In the genomic region with DNA sequence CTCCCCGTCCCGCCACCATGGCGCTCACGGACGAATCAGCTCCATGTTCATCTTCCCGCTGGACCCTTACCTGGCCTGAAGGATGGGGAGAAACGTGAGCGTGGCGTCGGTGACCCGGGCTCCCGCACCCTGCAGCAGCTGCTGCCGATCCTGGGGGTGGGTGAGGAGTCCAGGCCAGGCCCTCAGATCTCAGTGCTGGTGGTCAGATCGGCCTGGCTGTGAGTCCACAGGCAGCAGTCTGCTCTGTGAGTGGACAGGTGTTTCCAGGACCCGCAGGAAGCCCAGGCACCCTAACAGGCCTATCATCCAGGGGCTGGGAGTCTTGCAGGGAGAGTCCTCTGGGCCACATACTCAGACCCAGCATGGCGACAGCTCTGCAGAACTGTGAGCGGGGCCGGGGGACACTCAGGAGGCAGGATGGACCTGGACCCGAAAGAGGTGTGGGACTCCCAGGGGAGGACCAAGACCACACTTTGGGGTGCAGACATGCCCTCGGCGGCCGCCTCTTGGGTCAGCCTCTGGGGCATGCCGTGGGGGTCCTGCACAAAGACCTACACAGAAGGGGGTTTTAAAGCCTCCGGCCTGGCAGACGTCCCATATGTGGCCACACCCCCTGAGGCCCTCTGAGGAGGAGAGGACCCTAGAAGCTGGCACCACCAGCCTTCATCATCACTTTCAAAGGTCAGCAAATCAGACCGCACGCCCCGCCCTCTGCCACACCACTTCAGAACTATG, we compare ENCODE assay signal across 20 cellular contexts. TPM values are rescaled to one million over a fixed set of nuclear protein-coding genes. Genes with fewer than 3 reads are reported as not detected.
A peak's percentile ranks its signal among the peaks of the same experiment; 100 is the strongest.
DNase-seq lines count a peak whose midpoint lies in the region; ATAC-seq, FAIRE-seq and TF ChIP-seq lines count a peak whose summit lies in the region.
"Had no signal": no experiment of that assay in that cellular context is flagged by ENCODE, and none has a peak within 500 bp of the region (broad histone marks: within the 10 kb centered on the region; RNA-seq: fewer than 3 reads in every experiment).

No MANE protein-coding gene starts in this region.

- peaks cover 11% of the 10 kb centered on the region for H3K4me1 Mint-ChIP-seq in WTC11
- no peaks in the 10 kb centered on the region for H3K4me1 Mint-ChIP-seq in stimulated activated naive CD8-positive, alpha-beta T cell treated with anti-CD3 and anti-CD28 coated beads, Interleukin-15, amount 100 ng/mL, for 72 hours
- no peaks in the 10 kb centered on the region for H3K4me1 Mint-ChIP-seq in stimulated activated naive B cell treated with anti-CD40 and anti-IgM and Interleukin-4, amounts not matched to agents 10 μg/mL and 1 μg/mL and 100 μg/mL, for 72 hours
- H3K4me1 Mint-ChIP-seq: CD4-positive, alpha-beta memory T cell had no signal

- H3K9ac ChIP-seq in HepG2 (ENCODE audit: insufficient read depth, low read depth, low read length): no peak overlapping the region

- H3K79me2 ChIP-seq in HepG2 (ENCODE audit: insufficient read depth, low read length) (no peaks in the 10 kb centered on the region), osteoblast (ENCODE audit: insufficient read depth, low read length) (no peaks in the 10 kb centered on the region)

- TF ChIP-seq EP300 in HepG2 (IDR thresholded peaks at IDR 0.05; ENCODE audit: low read depth in 2 of 2, low read length in 2 of 2) (no peak), HepG2 (CRISPR knock-in tag; IDR thresholded peaks at IDR 0.05; ENCODE audit: borderline replicate concordance) (no peak)

- CTCF ChIA-PET in HepG2 (lab: Yijun Ruan, JAX; ENCODE audit: low intra/inter-chr PET ratio, low total read pairs) (no interaction called here), WTC11 (lab: Charles Lee) (interaction anchor here (0.6 to 2.5 kb wide), 4 partner anchors 51 to 135 kb away, joined by 3 to 9 read pairs (median 6); no protein-coding TSS in a partner anchor)

- no peak for FAIRE-seq in HepG2 (lab: Jason Lieb, UNC)
- FAIRE-seq: H1 had no signal

- ATAC-seq in right lobe of liver (no peak), HepG2 (no peak; the same call in 2 of the 3 replicates), WTC11 (peak; percentile 34; the same call in 1 of the 2 replicates)
- ATAC-seq in stimulated activated naive CD8-positive, alpha-beta T cell treated with anti-CD3 and anti-CD28 coated beads, Interleukin-15, amount 100 ng/mL, for 72 hours: no peak
- ATAC-seq in stimulated activated naive CD8-positive, alpha-beta T cell treated with anti-CD3 and anti-CD28 coated beads, Interleukin-15, Interleukin-2, amounts not matched to agents 100 U/mL and 50 U/mL, for 24 hours: no peak
- no peak for ATAC-seq in stimulated activated naive B cell treated with anti-CD40 and anti-IgM and Interleukin-4, amounts not matched to agents 10 μg/mL and 1 μg/mL and 100 μg/mL, for 72 hours (replicated peaks)

- no peak overlapping the region for H3K4me2 ChIP-seq in HepG2 (ENCODE audit: low read depth, low read length)
- no peak overlapping the region for H3K4me2 ChIP-seq in osteoblast (ENCODE audit: insufficient read depth, low read length)

- peaks cover 5% of the 10 kb centered on the region; the same call in 1 of the 2 replicates for H3K9me3 Mint-ChIP-seq in WTC11
- no peaks in the 10 kb centered on the region for H3K9me3 Mint-ChIP-seq in stimulated activated naive CD8-positive, alpha-beta T cell treated with anti-CD3 and anti-CD28 coated beads, Interleukin-15, amount 100 ng/mL, for 72 hours
- no peaks in the 10 kb centered on the region for H3K9me3 Mint-ChIP-seq in stimulated activated naive B cell treated with anti-CD40 and anti-IgM and Interleukin-4, amounts not matched to agents 10 μg/mL and 1 μg/mL and 100 μg/mL, for 72 hours
- H3K9me3 Mint-ChIP-seq: CD4-positive, alpha-beta memory T cell had no signal

- H3K4me1 ChIP-seq in right lobe of liver (no peaks in the 10 kb centered on the region), HepG2 (ENCODE audit: insufficient read depth, low read length) (no peaks in the 10 kb centered on the region), osteoblast (ENCODE audit: insufficient read depth, low read length) (no peaks in the 10 kb centered on the region)
- H3K4me1 ChIP-seq: Caco-2, SJCRH30 had no signal

- H3K9me3 ChIP-seq in right lobe of liver (no peaks in the 10 kb centered on the region), HepG2 (ENCODE audit: low read length) (no peaks in the 10 kb centered on the region), osteoblast (ENCODE audit: low read depth, low read length) (no peaks in the 10 kb centered on the region)
- H3K9me3 ChIP-seq: SJCRH30 had no signal

- no peak for TF ChIP-seq RAD21 in HepG2 (CRISPR knock-in tag; IDR thresholded peaks at IDR 0.05)

- no TSS peak for BruUV-seq in HepG2 (replicated peaks; lab: Mats Ljungman, UMichigan)

- no peaks in the 10 kb centered on the region for H3K27me3 Mint-ChIP-seq in WTC11 (ENCODE audit: low read depth)
- H3K27me3 Mint-ChIP-seq in stimulated activated naive CD8-positive, alpha-beta T cell treated with anti-CD3 and anti-CD28 coated beads, Interleukin-15, amount 100 ng/mL, for 72 hours: no peaks in the 10 kb centered on the region
- H3K27me3 Mint-ChIP-seq in stimulated activated naive B cell treated with anti-CD40 and anti-IgM and Interleukin-4, amounts not matched to agents 10 μg/mL and 1 μg/mL and 100 μg/mL, for 72 hours: peaks cover 0 to 11% of the 10 kb centered on the region in 2 donors

- DNase-seq in right lobe of liver (peak in 2 of 3 donors; percentile 7 to 37), HepG2 (ENCODE audit: low spot score) (no peak), WTC11 (ENCODE audit: low spot score) (no peak), osteoblast (ENCODE audit: insufficient read length, low spot score, missing footprints) (peak; percentile 71)
- no peak for DNase-seq in stimulated activated naive CD8-positive, alpha-beta T cell treated with anti-CD3 and anti-CD28 coated beads, Interleukin-15, amount 100 ng/mL, for 72 hours
- DNase-seq in stimulated activated naive CD8-positive, alpha-beta T cell treated with anti-CD3 and anti-CD28 coated beads, Interleukin-15, Interleukin-2, amounts not matched to agents 100 U/mL and 50 U/mL, for 24 hours: no peak
- no peak for DNase-seq in stimulated activated naive B cell treated with anti-CD40 and anti-IgM and Interleukin-4, amounts not matched to agents 10 μg/mL and 1 μg/mL and 100 μg/mL, for 72 hours
- DNase-seq: Caco-2; CD4-positive, alpha-beta memory T cell; DMS 273 treated with DMSO at 0.1 percent for 48 hours; DMS79 treated with DMSO at 0.1 percent for 48 hours; KG1; NCI-H1092; NCI-H1436; NCI-H1930; NCI-H2227 treated with DMSO at 0.1 percent for 48 hours; NCI-H510A; SJCRH30 had no signal

- TF ChIP-seq POLR2A in right lobe of liver (IDR thresholded peaks at IDR 0.05) (no peak), HepG2 (IDR thresholded peaks at IDR 0.05; ENCODE audit: insufficient read depth in 1 of 2, low read depth in 2 of 2, low read length in 2 of 2) (no peak)

- H4K20me1 ChIP-seq in HepG2 (ENCODE audit: insufficient read depth, low read length) (no peaks in the 10 kb centered on the region), osteoblast (ENCODE audit: insufficient read depth, low read length) (no peaks in the 10 kb centered on the region)

- WGBS in right lobe of liver (ENCODE audit: insufficient coverage, low coverage, low lambda C conversion rate, missing lambda C conversion rate): 83% methylated on average over 2 of the region's 28 CpGs
- 38% methylated on average over 14 of the region's 28 CpGs for WGBS in HepG2 (ENCODE audit: low lambda C conversion rate)

- no peaks in the 10 kb centered on the region for H3K36me3 ChIP-seq in right lobe of liver
- no peaks in the 10 kb centered on the region for H3K36me3 ChIP-seq in HepG2 (replicated peaks in 1 of 2; ENCODE audit: control insufficient read depth in 1 of 2, insufficient read depth in 2 of 2, low read length in 2 of 2)
- H3K36me3 ChIP-seq in osteoblast (ENCODE audit: insufficient read depth, low read length): no peaks in the 10 kb centered on the region
- H3K36me3 ChIP-seq: SJCRH30 had no signal

- in situ Hi-C loops in HepG2 (cut with HindIII; ENCODE audit: extremely low pct_ligation_motif_present, low pct_unique_long_range_greater_than_20kb): no loop called here

- H3K36me3 Mint-ChIP-seq in WTC11: no peaks in the 10 kb centered on the region
- no peaks in the 10 kb centered on the region for H3K36me3 Mint-ChIP-seq in stimulated activated naive B cell treated with anti-CD40 and anti-IgM and Interleukin-4, amounts not matched to agents 10 μg/mL and 1 μg/mL and 100 μg/mL, for 72 hours
- H3K36me3 Mint-ChIP-seq: CD4-positive, alpha-beta memory T cell had no signal

- no peak overlapping the region for H3K27ac Mint-ChIP-seq in WTC11
- peak overlapping the region in 1 of 2 donors; percentile 90 for H3K27ac Mint-ChIP-seq in stimulated activated naive CD8-positive, alpha-beta T cell treated with anti-CD3 and anti-CD28 coated beads, Interleukin-15, amount 100 ng/mL, for 72 hours
- H3K27ac Mint-ChIP-seq in stimulated activated naive B cell treated with anti-CD40 and anti-IgM and Interleukin-4, amounts not matched to agents 10 μg/mL and 1 μg/mL and 100 μg/mL, for 72 hours: no peak overlapping the region
- H3K27ac Mint-ChIP-seq: CD4-positive, alpha-beta memory T cell had no signal

- intact Hi-C loops in right lobe of liver (cut with DNase I): no loop called here
- intact Hi-C loops in HepG2 (cut with micrococcal nuclease; ENCODE audit: unreplicated experiment): no loop called here

- POLR2A ChIA-PET in HepG2 (lab: Yijun Ruan, JAX): no interaction called here
- POLR2A ChIA-PET in WTC11 (lab: Charles Lee): no interaction called here

- H3K27me3 ChIP-seq in right lobe of liver (no peaks in the 10 kb centered on the region), HepG2 (ENCODE audit: control insufficient read depth in 1 of 2, insufficient read depth in 2 of 2, low read length in 2 of 2) (peaks cover 3 to 68% of the 10 kb centered on the region in 2 experiments; a peak in 4 of 5 replicates), osteoblast (ENCODE audit: insufficient read depth, low read length) (peaks cover 6% of the 10 kb centered on the region)
- H3K27me3 ChIP-seq: SJCRH30 had no signal

- no peak overlapping the region for H3K27ac ChIP-seq in right lobe of liver
- no peak overlapping the region for H3K27ac ChIP-seq in HepG2 (ENCODE audit: extremely low read length, insufficient read depth, low read length)
- no peak overlapping the region for H3K27ac ChIP-seq in osteoblast (ENCODE audit: low read depth, low read length)
- H3K27ac ChIP-seq: RWPE1, SJCRH30 had no signal

- TF ChIP-seq CTCF in right lobe of liver (IDR thresholded peaks at IDR 0.05) (no peak), HepG2 (CRISPR knock-in tag; IDR thresholded peaks at IDR 0.05) (no peak), WTC11 (IDR thresholded peaks at IDR 0.05) (no peak), osteoblast (IDR thresholded peaks at IDR 0.05; ENCODE audit: extremely low read depth, low read depth, low read length) (no peak)

- H3K4me3 ChIP-seq in right lobe of liver (no peak overlapping the region), HepG2 (replicated peaks in 1 of 3; ENCODE audit: insufficient read depth in 1 of 3, low read depth in 2 of 3, low read length in 3 of 3) (no peak overlapping the region), osteoblast (ENCODE audit: insufficient read depth, low read length) (no peak overlapping the region)
- H3K4me3 ChIP-seq: SJCRH30 had no signal

- no peak overlapping the region for H3K4me3 Mint-ChIP-seq in WTC11
- no peak overlapping the region for H3K4me3 Mint-ChIP-seq in stimulated activated naive CD8-positive, alpha-beta T cell treated with anti-CD3 and anti-CD28 coated beads, Interleukin-15, amount 100 ng/mL, for 72 hours
- no peak overlapping the region for H3K4me3 Mint-ChIP-seq in stimulated activated naive B cell treated with anti-CD40 and anti-IgM and Interleukin-4, amounts not matched to agents 10 μg/mL and 1 μg/mL and 100 μg/mL, for 72 hours
- H3K4me3 Mint-ChIP-seq: CD4-positive, alpha-beta memory T cell had no signal

- H2AFZ ChIP-seq in HepG2 (ENCODE audit: low read length) (no peak overlapping the region), osteoblast (ENCODE audit: low read length) (no peak overlapping the region)

RNA-seq across cellular contexts. Expression of gene ZNF469, which starts 27.2 kb away (rescaled TPM):
- 1 to 10 TPM in 2 of 6 experiments, under 1 TPM in 4; 0.22 to 1.3 (median 0.37) TPM for total RNA-seq in right lobe of liver
- total RNA-seq in HepG2 (2016; rRNA removed; fragmentation: Illumina TruSeq; extraction: Trizol): not detected in 2 replicates
- not detected in 2 replicates for total RNA-seq in HepG2 (2016; cell fraction: cytosol; rRNA removed; fragmentation: Illumina TruSeq; extraction: Trizol; ENCODE audit: low read depth)
- total RNA-seq in HepG2 (2016; cell fraction: insoluble cytoplasmic fraction; rRNA removed; fragmentation: Illumina TruSeq; extraction: Trizol): not detected in 2 replicates
- total RNA-seq in HepG2 (2016; cell fraction: membrane; rRNA removed; fragmentation: Illumina TruSeq; extraction: Trizol): not detected in 2 replicates
- not detected in 2 replicates for total RNA-seq in HepG2 (2016; cell fraction: nucleus; rRNA removed; fragmentation: Illumina TruSeq; extraction: Trizol)
- not detected in 2 replicates for polyA plus RNA-seq in HepG2 (2011; rRNA removed)
- not detected in 2 replicates for polyA plus RNA-seq in HepG2 (2011; cell fraction: cytosol; rRNA removed)
- 0.02 TPM in 1 of 2 replicates, not detected in the other for polyA plus RNA-seq in HepG2 (2011; cell fraction: nucleus; rRNA removed)
- polyA plus RNA-seq in HepG2 (2012): not detected in 2 replicates
- polyA plus RNA-seq in HepG2 (2016; cell fraction: cytosol; fragmentation: Illumina TruSeq; extraction: Trizol; ENCODE audit: low read depth): not detected in 2 replicates
- not detected in 2 replicates for polyA plus RNA-seq in HepG2 (2016; cell fraction: insoluble cytoplasmic fraction; fragmentation: Illumina TruSeq; extraction: Trizol; ENCODE audit: low read depth)
- not detected in 2 replicates for polyA plus RNA-seq in HepG2 (2016; cell fraction: membrane; fragmentation: Illumina TruSeq; extraction: Trizol; ENCODE audit: low read depth)
- polyA plus RNA-seq in HepG2 (2016; cell fraction: nucleus; fragmentation: Illumina TruSeq; extraction: Trizol; ENCODE audit: insufficient read depth, low read depth): not detected in 2 replicates
- polyA minus RNA-seq in HepG2 (2011; rRNA and poly(A)+ RNA removed; ENCODE audit: low replicate concordance): not detected in 2 replicates
- polyA minus RNA-seq in HepG2 (2011; cell fraction: cytosol; rRNA and poly(A)+ RNA removed): not detected in 2 replicates
- polyA minus RNA-seq in HepG2 (2011; cell fraction: nucleus; rRNA and poly(A)+ RNA removed): not detected in 2 replicates
- total RNA-seq in WTC11 (2021): 1.8 to 3.2 TPM (median 2.4 TPM) in 3 replicates
- 5.3 and 8.3 TPM in 2 replicates for total RNA-seq in osteoblast
- total RNA-seq: SJCRH30 had no signal

Comparison
In these comparisons a context has a peak if more than half of its experiments do, and no peak if none do; other contexts are left out.
1. DNase-seq: peak in right lobe of liver (2 of 3) and osteoblast (single experiment); none in HepG2 (single experiment), WTC11 (single experiment), stimulated activated naive CD8-positive, alpha-beta T cell treated with anti-CD3 and anti-CD28 coated beads, Interleukin-15, amount 100 ng/mL, for 72 hours (0 of 2), stimulated activated naive CD8-positive, alpha-beta T cell treated with anti-CD3 and anti-CD28 coated beads, Interleukin-15, Interleukin-2, amounts not matched to agents 100 U/mL and 50 U/mL, for 24 hours (single experiment) and stimulated activated naive B cell treated with anti-CD40 and anti-IgM and Interleukin-4, amounts not matched to agents 10 μg/mL and 1 μg/mL and 100 μg/mL, for 72 hours (single experiment).